In genomic region chr5:118967059-118967508, GRCh38 we compare ENCODE assay signal across 27 cellular contexts.
"Had no signal": no experiment of that assay in that cellular context is flagged by ENCODE, and none has a peak within 500 bp of the region (broad histone marks: within the 10 kb centered on the region; RNA-seq: fewer than 3 reads in every experiment).

No MANE protein-coding gene starts in this region.

- H3K9me3 Mint-ChIP-seq: naive B cell; natural killer cell treated with Interleukin-12 subunit alpha and Interleukin-12 subunit beta and Interleukin-15 and Interleukin-18, amount 100 ng/mL, for 72 hours had no signal

- H3K9me3 ChIP-seq: heart left ventricle, left lung, mucosa of descending colon, prostate gland, right atrium auricular region, suprapubic skin, transverse colon, upper lobe of right lung, uterus had no signal

- H3K27ac ChIP-seq: dorsolateral prefrontal cortex, heart left ventricle, hepatocyte, left lung, neural progenitor cell, prostate gland, right atrium auricular region, suprapubic skin, transverse colon, upper lobe of right lung, uterus had no signal

- ATAC-seq: heart left ventricle; left cardiac atrium; left lung; mucosa of descending colon; natural killer cell treated with Interleukin-12 subunit alpha and Interleukin-12 subunit beta and Interleukin-15 and Interleukin-18, amount 100 ng/mL, for 72 hours; sciatic nerve; stimulated activated naive CD8-positive, alpha-beta T cell treated with anti-CD3 and anti-CD28 coated beads, Interleukin-15, amount 100 ng/mL, for 72 hours; upper lobe of right lung had no signal

- H3K4me1 ChIP-seq: left lung, neural progenitor cell, prostate gland, suprapubic skin, transverse colon, upper lobe of right lung, uterus had no signal

- DNase-seq: cortex of kidney; dorsolateral prefrontal cortex; effector CD4-positive, alpha-beta T cell; heart left ventricle; left cardiac atrium; left lung; mesenchymal stem cell; mucosa of descending colon; naive B cell; stimulated activated CD4-positive, alpha-beta T cell treated with anti-CD3 and anti-CD28 coated beads, Interleukin-12 subunit alpha, Interleukin-12 subunit beta, amount 100 ng/mL, for 4 hours; stimulated activated CD4-positive, alpha-beta T cell treated with anti-CD3 and anti-CD28 coated beads, Interleukin-1b, Interleukin-23, amount 100 ng/mL, for 48 hours; stimulated activated CD4-positive, alpha-beta T cell treated with anti-CD3 and anti-CD28 coated beads, Interleukin-4, amount 100 ng/mL, for 1 hour; stimulated activated CD8-positive, alpha-beta memory T cell treated with anti-CD3 and anti-CD28 coated beads, Interleukin-4, amount 100 ng/mL, for 48 hours; stimulated activated naive CD4-positive, alpha-beta T cell; stimulated activated naive CD8-positive, alpha-beta T cell treated with anti-CD3 and anti-CD28 coated beads, Interleukin-15, amount 100 ng/mL, for 72 hours; transverse colon; upper lobe of right lung; uterus had no signal

- H2AFZ ChIP-seq: hepatocyte, neural progenitor cell had no signal

- H3K27ac Mint-ChIP-seq: mesothelial cell of epicardium; natural killer cell treated with Interleukin-12 subunit alpha and Interleukin-12 subunit beta and Interleukin-15 and Interleukin-18, amount 100 ng/mL, for 72 hours; neural progenitor cell; stimulated activated naive CD8-positive, alpha-beta T cell treated with anti-CD3 and anti-CD28 coated beads, Interleukin-15, amount 100 ng/mL, for 72 hours had no signal

- H3K4me3 ChIP-seq: dorsolateral prefrontal cortex, heart left ventricle, hepatocyte, left lung, mucosa of descending colon, neural progenitor cell, prostate gland, right atrium auricular region, smooth muscle cell, suprapubic skin, transverse colon, upper lobe of right lung, uterus had no signal

- H3K4me3 Mint-ChIP-seq: mesothelial cell of epicardium; naive B cell; natural killer cell treated with Interleukin-12 subunit alpha and Interleukin-12 subunit beta and Interleukin-15 and Interleukin-18, amount 100 ng/mL, for 72 hours; neural progenitor cell; stimulated activated naive CD8-positive, alpha-beta T cell treated with anti-CD3 and anti-CD28 coated beads, Interleukin-15, amount 100 ng/mL, for 72 hours had no signal

- H3K36me3 Mint-ChIP-seq: natural killer cell treated with Interleukin-12 subunit alpha and Interleukin-12 subunit beta and Interleukin-15 and Interleukin-18, amount 100 ng/mL, for 72 hours had no signal

- H3K27me3 ChIP-seq: dorsolateral prefrontal cortex, heart left ventricle, hepatocyte, left lung, neural progenitor cell, right atrium auricular region, suprapubic skin, transverse colon, upper lobe of right lung, uterus had no signal

- H3K4me1 Mint-ChIP-seq: mesothelial cell of epicardium; neural progenitor cell; stimulated activated naive CD8-positive, alpha-beta T cell treated with anti-CD3 and anti-CD28 coated beads, Interleukin-15, amount 100 ng/mL, for 72 hours had no signal

- H3K36me3 ChIP-seq: heart left ventricle, left lung, neural progenitor cell, prostate gland, right atrium auricular region, suprapubic skin, transverse colon, upper lobe of right lung, uterus had no signal

- H3K79me2 ChIP-seq: hepatocyte had no signal

- H3K4me2 ChIP-seq: hepatocyte, neural progenitor cell, smooth muscle cell had no signal

- H3K27me3 Mint-ChIP-seq: naive B cell; natural killer cell treated with Interleukin-12 subunit alpha and Interleukin-12 subunit beta and Interleukin-15 and Interleukin-18, amount 100 ng/mL, for 72 hours; stimulated activated naive CD8-positive, alpha-beta T cell treated with anti-CD3 and anti-CD28 coated beads, Interleukin-15, amount 100 ng/mL, for 72 hours had no signal
